1 cellular context compared by ENCODE assay signal in the genomic region with DNA sequence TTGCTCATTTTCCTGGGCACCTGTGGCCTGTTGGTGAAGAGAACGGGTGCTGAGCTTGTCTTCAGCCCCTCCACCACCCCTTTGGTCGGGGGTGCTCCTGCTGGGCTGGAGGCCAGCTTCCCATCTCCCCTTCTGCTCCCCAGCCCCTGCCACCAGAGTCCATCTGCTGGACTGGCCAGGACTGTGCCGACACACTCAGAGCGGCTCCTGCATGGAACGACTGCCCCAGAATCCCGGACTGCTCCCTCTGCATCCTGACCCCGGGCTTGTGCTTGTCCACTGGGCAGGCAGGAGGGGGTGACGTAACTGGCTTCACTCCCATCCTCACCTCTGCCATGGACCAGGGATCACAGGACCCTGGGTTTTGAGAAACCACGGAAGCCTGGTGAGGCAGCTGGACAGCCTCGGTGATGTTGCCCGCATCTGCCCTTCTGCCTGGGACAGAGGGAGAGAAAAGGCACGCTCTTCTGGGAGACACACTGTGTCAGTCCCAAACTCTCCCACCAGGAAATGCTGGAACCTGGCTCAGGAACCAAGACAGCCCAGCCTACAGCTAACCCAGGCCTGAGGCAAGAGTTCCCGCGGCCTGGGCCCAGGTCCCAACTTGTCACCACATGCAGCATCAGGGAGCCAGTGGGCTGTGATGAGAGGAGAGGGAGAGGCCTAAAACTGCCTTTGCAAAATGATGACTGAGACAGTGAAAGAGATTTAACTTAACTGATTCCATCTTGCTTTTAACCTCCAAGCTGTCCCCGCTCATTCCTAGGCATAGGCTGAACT.
A peak's percentile ranks its signal among the peaks of the same experiment; 100 is the strongest.
TF ChIP-seq lines count a peak whose summit lies in the region.

No MANE protein-coding gene starts in this region.

TF ChIP-seq in HepG2, 621 proteins besides CTCF, POLR2A, EP300 and RAD21:
- TF ChIP-seq ATF7 (IDR thresholded peaks at IDR 0.05) (peak; percentile 54; the same call in 1 of the 2 replicates), ATF7 (CRISPR knock-in tag; IDR thresholded peaks at IDR 0.05) (no peak), ZNF687 (CRISPR knock-in tag; IDR thresholded peaks at IDR 0.05) (0 out of 2 replicates have a peak, but pooled peaks have one; percentile 3), ZNF430 (CRISPR knock-in tag; IDR thresholded peaks at IDR 0.05) (no peak), ZNF292 (CRISPR knock-in tag; IDR thresholded peaks at IDR 0.05; ENCODE audit: borderline replicate concordance, low read depth) (no peak), ZNF678 (CRISPR knock-in tag; IDR thresholded peaks at IDR 0.05) (no peak), FOXK2 (IDR thresholded peaks at IDR 0.05) (no peak), CREB1 (IDR thresholded peaks at IDR 0.05) (0 out of 2 replicates have a peak, but pooled peaks have one; percentile 29), CREB1 (CRISPR knock-in tag; IDR thresholded peaks at IDR 0.05) (no peak), MEF2D (CRISPR knock-in tag; IDR thresholded peaks at IDR 0.05) (peak; percentile 43; the same call in 1 of the 2 replicates), ZNF33A (CRISPR knock-in tag; IDR thresholded peaks at IDR 0.05; ENCODE audit: borderline replicate concordance) (no peak), TOPORS (CRISPR knock-in tag; IDR thresholded peaks at IDR 0.05) (no peak), ZNF746 (CRISPR knock-in tag; IDR thresholded peaks at IDR 0.05) (no peak)
